Comparison of ENCODE assay signal across 23 cellular contexts in the genomic region with DNA sequence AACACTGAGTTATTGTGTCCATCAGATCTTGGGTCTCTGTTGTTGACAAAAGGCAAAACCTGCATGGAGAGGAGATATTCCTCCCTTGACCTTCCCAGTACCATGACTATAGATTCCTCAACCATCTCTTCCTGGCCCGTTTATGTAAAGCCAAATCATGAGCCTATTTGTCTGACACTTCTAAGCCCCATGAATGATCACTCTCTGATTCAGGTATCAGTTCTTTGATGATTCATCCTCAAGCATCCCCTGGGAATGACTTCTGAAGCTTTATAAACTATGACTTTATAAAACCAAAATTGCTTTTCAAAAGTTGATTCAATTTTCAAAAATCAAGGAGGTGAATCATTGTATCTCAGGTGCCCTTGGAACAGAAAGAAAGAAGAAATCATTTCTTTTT.
"Had no signal": no experiment of that assay in that cellular context is flagged by ENCODE, and none has a peak within 500 bp of the region (broad histone marks: within the 10 kb centered on the region; RNA-seq: fewer than 3 reads in every experiment).

No MANE protein-coding gene starts in this region.

- H3K27me3 Mint-ChIP-seq: activated CD8-positive, alpha-beta T cell treated with anti-CD3 and anti-CD28 coated beads for 36 hours; stimulated activated memory B cell treated with anti-CD40 and anti-IgM and Interleukin-4, amounts not matched to agents 10 μg/mL and 1 μg/mL and 100 μg/mL, for 72 hours had no signal

- H3K9ac ChIP-seq: neural progenitor cell had no signal

- H3K9me3 ChIP-seq: adrenal gland, left lung, sigmoid colon, stomach, suprapubic skin, transverse colon had no signal

- H3K27ac ChIP-seq: left lung, neural progenitor cell, sigmoid colon, stomach, suprapubic skin had no signal

- H3K4me2 ChIP-seq: neural progenitor cell, smooth muscle cell had no signal

- H3K36me3 Mint-ChIP-seq: activated CD8-positive, alpha-beta memory T cell treated with anti-CD3 and anti-CD28 coated beads, Interleukin-2, amount 10 ng/mL, durations not matched to agents 7 days and 5 days; activated naive CD4-positive, alpha-beta T cell treated with anti-CD3 and anti-CD28 coated beads, Interleukin-2, amount 50 U/mL, for 24 hours; naive thymus-derived CD4-positive, alpha-beta T cell; neural progenitor cell; stimulated activated memory B cell treated with anti-CD40 and anti-IgM and Interleukin-4, amounts not matched to agents 10 μg/mL and 1 μg/mL and 100 μg/mL, for 72 hours had no signal

- H3K4me1 ChIP-seq: left lung, neural progenitor cell, suprapubic skin had no signal

- H3K4me3 Mint-ChIP-seq: activated CD4-positive, alpha-beta T cell treated with anti-CD3 and anti-CD28 coated beads, Interleukin-2, amount 10 ng/mL, durations not matched to agents 24 days and 14 days; activated CD8-positive, alpha-beta memory T cell treated with anti-CD3 and anti-CD28 coated beads, Interleukin-2, amount 10 ng/mL, durations not matched to agents 7 days and 5 days; activated CD8-positive, alpha-beta T cell treated with anti-CD3 and anti-CD28 coated beads for 36 hours; activated naive CD4-positive, alpha-beta T cell treated with anti-CD3 and anti-CD28 coated beads, Interleukin-2, amount 50 U/mL, for 24 hours; endodermal cell; naive thymus-derived CD4-positive, alpha-beta T cell; neural progenitor cell; stimulated activated memory B cell treated with anti-CD40 and anti-IgM and Interleukin-4, amounts not matched to agents 10 μg/mL and 1 μg/mL and 100 μg/mL, for 72 hours had no signal

- DNase-seq: activated CD4-positive, alpha-beta T cell treated with anti-CD3 and anti-CD28 coated beads, Interleukin-2, amount 10 ng/mL, durations not matched to agents 24 days and 14 days; activated CD8-positive, alpha-beta memory T cell treated with anti-CD3 and anti-CD28 coated beads, Interleukin-2, amount 10 ng/mL, durations not matched to agents 7 days and 5 days; activated CD8-positive, alpha-beta T cell treated with anti-CD3 and anti-CD28 coated beads for 36 hours; activated gamma-delta T cell; activated T-cell treated with anti-CD3 and anti-CD28 coated beads for 4 hours; adrenal gland; cortex of kidney; endodermal cell; foreskin fibroblast; left lung; naive thymus-derived CD4-positive, alpha-beta T cell; posterior cingulate gyrus; sigmoid colon; stimulated activated CD4-positive, alpha-beta T cell treated with anti-CD3 and anti-CD28 coated beads, Interleukin-15, amount 100 ng/mL, for 24 hours; stomach; transverse colon had no signal

- H3K27ac Mint-ChIP-seq: activated CD4-positive, alpha-beta T cell treated with anti-CD3 and anti-CD28 coated beads, Interleukin-2, amount 10 ng/mL, durations not matched to agents 24 days and 14 days; activated CD8-positive, alpha-beta memory T cell treated with anti-CD3 and anti-CD28 coated beads, Interleukin-2, amount 10 ng/mL, durations not matched to agents 7 days and 5 days; activated CD8-positive, alpha-beta T cell treated with anti-CD3 and anti-CD28 coated beads for 36 hours; activated naive CD4-positive, alpha-beta T cell treated with anti-CD3 and anti-CD28 coated beads, Interleukin-2, amount 50 U/mL, for 24 hours; endodermal cell; naive thymus-derived CD4-positive, alpha-beta T cell; neural progenitor cell; stimulated activated memory B cell treated with anti-CD40 and anti-IgM and Interleukin-4, amounts not matched to agents 10 μg/mL and 1 μg/mL and 100 μg/mL, for 72 hours had no signal

- H3K36me3 ChIP-seq: adrenal gland, left lung, neural progenitor cell, sigmoid colon, stomach, suprapubic skin, transverse colon had no signal

- H3K27me3 ChIP-seq: adrenal gland, left lung, neural progenitor cell, sigmoid colon, stomach, suprapubic skin, transverse colon had no signal

- H2AFZ ChIP-seq: neural progenitor cell had no signal

- ATAC-seq: activated CD8-positive, alpha-beta memory T cell treated with anti-CD3 and anti-CD28 coated beads, Interleukin-2, amount 10 ng/mL, durations not matched to agents 7 days and 5 days; activated CD8-positive, alpha-beta T cell treated with anti-CD3 and anti-CD28 coated beads for 36 hours; left lung; naive thymus-derived CD4-positive, alpha-beta T cell; stimulated activated memory B cell treated with anti-CD40 and anti-IgM and Interleukin-4, amounts not matched to agents 10 μg/mL and 1 μg/mL and 100 μg/mL, for 72 hours had no signal

- H3K4me1 Mint-ChIP-seq: activated CD4-positive, alpha-beta T cell treated with anti-CD3 and anti-CD28 coated beads, Interleukin-2, amount 10 ng/mL, durations not matched to agents 24 days and 14 days; activated CD8-positive, alpha-beta memory T cell treated with anti-CD3 and anti-CD28 coated beads, Interleukin-2, amount 10 ng/mL, durations not matched to agents 7 days and 5 days; activated naive CD4-positive, alpha-beta T cell treated with anti-CD3 and anti-CD28 coated beads, Interleukin-2, amount 50 U/mL, for 24 hours; naive thymus-derived CD4-positive, alpha-beta T cell; neural progenitor cell; stimulated activated memory B cell treated with anti-CD40 and anti-IgM and Interleukin-4, amounts not matched to agents 10 μg/mL and 1 μg/mL and 100 μg/mL, for 72 hours had no signal

- H3K4me3 ChIP-seq: adrenal gland, left lung, lung, neural progenitor cell, sigmoid colon, smooth muscle cell, stomach, suprapubic skin, transverse colon had no signal

- FAIRE-seq: astrocyte had no signal

- H3K9me3 Mint-ChIP-seq: activated CD4-positive, alpha-beta T cell treated with anti-CD3 and anti-CD28 coated beads, Interleukin-2, amount 10 ng/mL, durations not matched to agents 24 days and 14 days; activated CD8-positive, alpha-beta T cell treated with anti-CD3 and anti-CD28 coated beads for 36 hours; activated naive CD4-positive, alpha-beta T cell treated with anti-CD3 and anti-CD28 coated beads, Interleukin-2, amount 50 U/mL, for 24 hours; endodermal cell; naive thymus-derived CD4-positive, alpha-beta T cell; neural progenitor cell; stimulated activated memory B cell treated with anti-CD40 and anti-IgM and Interleukin-4, amounts not matched to agents 10 μg/mL and 1 μg/mL and 100 μg/mL, for 72 hours had no signal
